In genomic region chr19:41323023-41323422, GRCh38 we compare ENCODE assay signal across 8 cellular contexts. TPM values are rescaled to one million over a fixed set of nuclear protein-coding genes. Genes with fewer than 3 reads are reported as not detected.
DNase-seq lines count a peak whose midpoint lies in the region; ATAC-seq lines count a peak whose summit lies in the region.

No MANE protein-coding gene starts in this region.

- DNase-seq in Right ventricle myocardium superior (peak; percentile 64), Right ventricle myocardium inferior (ENCODE audit: missing footprints) (no peak), caudate nucleus (lab: John Stamatoyannopoulos, UW) (no peak), mesendoderm (no peak), NCI-H82 (lab: John Stamatoyannopoulos, UW) (no peak), NCI-H1694 treated with DMSO at 0.1 percent for 48 hours (lab: John Stamatoyannopoulos, UW) (no peak), cortex of kidney (lab: John Stamatoyannopoulos, UW) (no peak)

- H3K9ac ChIP-seq in mesendoderm (ENCODE audit: low read length), result peak overlapping the region; percentile 37

- H3K4ac ChIP-seq in mesendoderm (ENCODE audit: low read depth, low read length), result peak overlapping the region; percentile 97

- peaks cover 37% of the 10 kb centered on the region for H3K4me1 ChIP-seq in mesendoderm (ENCODE audit: control insufficient read depth, low read depth, low read length)

- intact Hi-C loops in Right ventricle myocardium superior (cut with DNase I), result loop anchor here (5.0 kb wide), 1 partner anchor 34 kb away; no protein-coding TSS in a partner anchor
- intact Hi-C loops in Right ventricle myocardium inferior (cut with DNase I), result loop anchor here (5.0 kb wide), 1 partner anchor 109 kb away; no protein-coding TSS in a partner anchor

- H3K27me3 ChIP-seq in mesendoderm (ENCODE audit: insufficient read depth, low read length, poor library complexity), result no peaks in the 10 kb centered on the region

- peak overlapping the region; percentile 59 for H3K23ac ChIP-seq in mesendoderm (ENCODE audit: low read length)

- peak overlapping the region; percentile 31 for H2BK120ac ChIP-seq in mesendoderm (ENCODE audit: low read depth, low read length)

- H3K79me1 ChIP-seq in mesendoderm (ENCODE audit: low read length), result peaks cover 4% of the 10 kb centered on the region

- H4K5ac ChIP-seq in mesendoderm (ENCODE audit: low read length), result peak overlapping the region; percentile 10

- peaks cover 2% of the 10 kb centered on the region for H3K79me2 ChIP-seq in mesendoderm (ENCODE audit: control insufficient read depth, insufficient read depth, low read length)

- no peak overlapping the region for H2BK15ac ChIP-seq in mesendoderm (replicated peaks; ENCODE audit: low read depth)

- WGBS in mesendoderm (ENCODE audit: extremely low coverage, insufficient coverage, low lambda C conversion rate), result no CpG with 5 or more reads among the region's 7 CpGs

- no peak overlapping the region for H3K4me3 ChIP-seq in mesendoderm (ENCODE audit: low read length)

- peak overlapping the region; percentile 89 for H3K18ac ChIP-seq in mesendoderm (ENCODE audit: low read length)

- peak overlapping the region; percentile 95 for H2BK5ac ChIP-seq in mesendoderm (ENCODE audit: low read length)

- no peak overlapping the region for H3K4me2 ChIP-seq in mesendoderm (ENCODE audit: low read length)

- ATAC-seq in Right ventricle myocardium superior (ENCODE audit: poor library complexity) (no peak), Right ventricle myocardium inferior (no peak), HG03439 (IDR thresholded peaks at IDR 0.05; ENCODE audit: unreplicated experiment) (no peak)

- peaks cover 6% of the 10 kb centered on the region for H3K36me3 ChIP-seq in mesendoderm (ENCODE audit: control insufficient read depth, insufficient read depth, low read length)

- H3K27ac ChIP-seq in caudate nucleus (ENCODE audit: low read depth, low read length), result peak overlapping the region; percentile 1
- peak overlapping the region; percentile 99 for H3K27ac ChIP-seq in mesendoderm (ENCODE audit: low read depth, low read length)

- H3K56ac ChIP-seq in mesendoderm (ENCODE audit: low read length), result peak overlapping the region; percentile 70

- peak overlapping the region; percentile 40 for H2AK5ac ChIP-seq in mesendoderm (ENCODE audit: low read length)

- peak overlapping the region; percentile 28 for H4K8ac ChIP-seq in mesendoderm (ENCODE audit: low read depth, low read length)

RNA-seq across cellular contexts. Expression of gene CCDC97, which starts 13.1 kb away (rescaled TPM):
- 14.3 TPM for total RNA-seq in Right ventricle myocardium superior
- total RNA-seq in Right ventricle myocardium inferior, result 14.6 TPM
- 33.2 TPM for polyA plus RNA-seq in mesendoderm (2013, experiment 1 of 2)
- polyA plus RNA-seq in mesendoderm (2013, experiment 2 of 2), result 32.2 TPM

RNA-seq across cellular contexts. Expression of gene TGFB1, which starts 30.7 kb away (rescaled TPM):
- total RNA-seq in Right ventricle myocardium superior, result 13.1 TPM
- 15.0 TPM for total RNA-seq in Right ventricle myocardium inferior
- 36.8 TPM for polyA plus RNA-seq in mesendoderm (2013, experiment 1 of 2)
- polyA plus RNA-seq in mesendoderm (2013, experiment 2 of 2), result 35.2 TPM

RNA-seq across cellular contexts. Expression of gene B9D2, which starts 40.9 kb away (rescaled TPM):
- total RNA-seq in Right ventricle myocardium superior (2.6 TPM), Right ventricle myocardium inferior (3.2 TPM)
- polyA plus RNA-seq in mesendoderm (2013, experiment 1 of 2), result 3.4 TPM
- polyA plus RNA-seq in mesendoderm (2013, experiment 2 of 2), result 3.5 TPM

RNA-seq across cellular contexts. Expression of gene TMEM91, which starts 53.3 kb away (rescaled TPM):
- total RNA-seq in Right ventricle myocardium superior (3.5 TPM), Right ventricle myocardium inferior (3.8 TPM)
- polyA plus RNA-seq in mesendoderm (2013, experiment 1 of 2), result 3.0 TPM
- polyA plus RNA-seq in mesendoderm (2013, experiment 2 of 2), result 2.9 TPM

RNA-seq across cellular contexts. Expression of gene HNRNPUL1, which starts 58.9 kb away (rescaled TPM):
- total RNA-seq in Right ventricle myocardium superior, result 114 TPM
- 110 TPM for total RNA-seq in Right ventricle myocardium inferior
- 241 TPM for polyA plus RNA-seq in mesendoderm (2013, experiment 1 of 2)
- polyA plus RNA-seq in mesendoderm (2013, experiment 2 of 2), result 240 TPM
